Comparison of ENCODE assay signal across 1 cellular context in genomic region chr12:143964-144649, GRCh38.
TF ChIP-seq lines count a peak whose summit lies in the region.

No MANE protein-coding gene starts in this region.

TF ChIP-seq in HepG2, 621 proteins besides CTCF, POLR2A, EP300 and RAD21 (continued from another document and continues in another):
- TF ChIP-seq FOXO4 (CRISPR knock-in tag; conservative IDR thresholded peaks at IDR 0.05) (no peak), KDM6A (CRISPR knock-in tag; IDR thresholded peaks at IDR 0.05; ENCODE audit: low read depth) (no peak), PCBP2 (optimal IDR thresholded peaks at IDR 0.05; ENCODE audit: low read depth, low read length, poor library complexity, severe bottlenecking) (no peak), DZIP1 (CRISPR knock-in tag; IDR thresholded peaks at IDR 0.05) (no peak), SAP130 (CRISPR knock-in tag; IDR thresholded peaks at IDR 0.05; ENCODE audit: low read depth) (peak; percentile 55; the same call in 1 of the 2 replicates), ARID5B (CRISPR knock-in tag; IDR thresholded peaks at IDR 0.05) (peak; percentile 18; the same call in 1 of the 2 replicates), MAFK (conservative IDR thresholded peaks at IDR 0.05 in 1 of 2, IDR thresholded peaks at IDR 0.05 in 1 of 2; ENCODE audit: low read length in 2 of 2) (peak; percentile 98 to 99), XRCC5 (optimal IDR thresholded peaks at IDR 0.05; ENCODE audit: low read length) (no peak), ZFY (CRISPR knock-in tag; IDR thresholded peaks at IDR 0.05) (peak; percentile 46; the same call in 1 of the 2 replicates), FOXK1 (CRISPR knock-in tag; IDR thresholded peaks at IDR 0.05; ENCODE audit: borderline replicate concordance, low read depth) (no peak), ZMAT5 (CRISPR knock-in tag; IDR thresholded peaks at IDR 0.05; ENCODE audit: borderline replicate concordance, low read depth) (no peak), REL (CRISPR knock-in tag; conservative IDR thresholded peaks at IDR 0.05) (no peak), KMT2B (CRISPR knock-in tag; IDR thresholded peaks at IDR 0.05) (no peak), LBX2 (CRISPR knock-in tag; IDR thresholded peaks at IDR 0.05; ENCODE audit: borderline replicate concordance) (no peak), TAF1 (CRISPR knock-in tag; IDR thresholded peaks at IDR 0.05) (peak; percentile 20; the same call in 1 of the 2 replicates), RARA (CRISPR knock-in tag; IDR thresholded peaks at IDR 0.05) (no peak), KLF16 (CRISPR knock-in tag; IDR thresholded peaks at IDR 0.05) (no peak), AHR (CRISPR knock-in tag; IDR thresholded peaks at IDR 0.05) (no peak), SMAD9 (CRISPR knock-in tag; IDR thresholded peaks at IDR 0.05) (no peak), SRSF9 (IDR thresholded peaks at IDR 0.05; ENCODE audit: borderline replicate concordance, insufficient read depth, low read depth, low read length, poor library complexity, severe bottlenecking) (no peak), ZNF891 (CRISPR knock-in tag; IDR thresholded peaks at IDR 0.05) (no peak), HMG20A (CRISPR knock-in tag; IDR thresholded peaks at IDR 0.05; ENCODE audit: borderline replicate concordance) (no peak), ZBTB3 (CRISPR knock-in tag; IDR thresholded peaks at IDR 0.05; ENCODE audit: borderline replicate concordance, low read depth) (no peak), PRPF4 (IDR thresholded peaks at IDR 0.05; ENCODE audit: low read depth, low read length, poor library complexity, severe bottlenecking) (no peak), AKAP8 (CRISPR knock-in tag; IDR thresholded peaks at IDR 0.05) (no peak), TRAFD1 (CRISPR knock-in tag; IDR thresholded peaks at IDR 0.05; ENCODE audit: borderline replicate concordance) (0 out of 2 replicates have a peak, but pooled peaks have one; percentile 31), NONO (IDR thresholded peaks at IDR 0.05) (no peak), NONO (CRISPR knock-in tag; conservative IDR thresholded peaks at IDR 0.05) (no peak), SMC3 (IDR thresholded peaks at IDR 0.05; ENCODE audit: low read length) (no peak), NFYC (CRISPR knock-in tag; IDR thresholded peaks at IDR 0.05) (no peak), ZNF432 (CRISPR knock-in tag; IDR thresholded peaks at IDR 0.05; ENCODE audit: borderline replicate concordance) (no peak), TBX2 (CRISPR knock-in tag; IDR thresholded peaks at IDR 0.05; ENCODE audit: borderline replicate concordance) (0 out of 2 replicates have a peak, but pooled peaks have one; percentile 24), ZNF703 (CRISPR knock-in tag; IDR thresholded peaks at IDR 0.05; ENCODE audit: borderline replicate concordance) (no peak), HNF1A (IDR thresholded peaks at IDR 0.05; ENCODE audit: low read depth) (no peak), HNF1A (CRISPR knock-in tag; IDR thresholded peaks at IDR 0.05; ENCODE audit: borderline replicate concordance) (no peak), ZNF772 (CRISPR knock-in tag; IDR thresholded peaks at IDR 0.05) (no peak), HNRNPLL (IDR thresholded peaks at IDR 0.05; ENCODE audit: low read depth, low read length, poor library complexity, severe bottlenecking) (no peak), SP2 (CRISPR knock-in tag; IDR thresholded peaks at IDR 0.05) (no peak), ZNF512B (CRISPR knock-in tag; IDR thresholded peaks at IDR 0.05; ENCODE audit: borderline replicate concordance) (no peak), NFKB2 (CRISPR knock-in tag; IDR thresholded peaks at IDR 0.05; ENCODE audit: borderline replicate concordance) (peak; percentile 44; the same call in 1 of the 2 replicates), NFRKB (IDR thresholded peaks at IDR 0.05) (no peak), ZNF547 (CRISPR knock-in tag; IDR thresholded peaks at IDR 0.05) (no peak), ZBTB8A (CRISPR knock-in tag; IDR thresholded peaks at IDR 0.05; ENCODE audit: borderline replicate concordance, low read depth) (no peak), MXD1 (CRISPR knock-in tag; IDR thresholded peaks at IDR 0.05) (no peak), SRSF1 (optimal IDR thresholded peaks at IDR 0.05; ENCODE audit: low read depth, low read length) (no peak), HOXA5 (CRISPR knock-in tag; IDR thresholded peaks at IDR 0.05) (no peak)
